Comparison of ENCODE assay signal across 11 cellular contexts in genomic region chr19:7421941-7422744, GRCh38.
DNase-seq lines count a peak whose midpoint lies in the region; ATAC-seq and TF ChIP-seq lines count a peak whose summit lies in the region.
"Had no signal": no experiment of that assay in that cellular context is flagged by ENCODE, and none has a peak within 500 bp of the region (broad histone marks: within the 10 kb centered on the region; RNA-seq: fewer than 3 reads in every experiment).

No MANE protein-coding gene starts in this region.

- no peak overlapping the region for H3K14ac ChIP-seq in trophoblast cell (ENCODE audit: low read length)

- H3K9ac ChIP-seq in HCT116 (ENCODE audit: low read length) (peak overlapping the region; percentile 52), mammary epithelial cell (ENCODE audit: insufficient read depth, low read length) (no peak overlapping the region), trophoblast cell (ENCODE audit: low read length) (no peak overlapping the region)

- H3K18ac ChIP-seq in trophoblast cell (ENCODE audit: low read length) = peak overlapping the region; percentile 10

- 81% methylated on average over 10 of the region's 17 CpGs for WGBS in mammary epithelial cell (ENCODE audit: low coverage, missing lambda C conversion rate)
- WGBS in trophoblast cell (ENCODE audit: extremely low coverage, insufficient coverage, insufficient read length) = no CpG with 5 or more reads among the region's 17 CpGs

- intact Hi-C loops in Caco-2 (cut with micrococcal nuclease; ENCODE audit: unreplicated experiment) = no loop called here
- intact Hi-C loops in HCT116 (cut with micrococcal nuclease) = no loop called here
- intact Hi-C loops in mammary epithelial cell (cut with micrococcal nuclease) = no loop called here
- intact Hi-C loops in left lung (cut with DNase I) = no loop called here

- H3K36me3 ChIP-seq in Caco-2 (ENCODE audit: control insufficient read depth, insufficient read depth, low read length) (no peaks in the 10 kb centered on the region), HCT116 (ENCODE audit: control insufficient read depth in 1 of 2, insufficient read depth in 2 of 2, low read length in 2 of 2) (peaks cover 0 to 3% of the 10 kb centered on the region in 2 experiments; a peak in 1 of 4 replicates), mammary epithelial cell (ENCODE audit: insufficient read depth, low read length) (no peaks in the 10 kb centered on the region), trophoblast cell (ENCODE audit: control insufficient read depth in 1 of 2, insufficient read depth in 2 of 2, low read length in 2 of 2) (peaks cover 6 to 12% of the 10 kb centered on the region in 2 experiments), left lung (peaks cover 0 to 33% of the 10 kb centered on the region in 2 donors)
- H3K36me3 ChIP-seq: thyroid gland had no signal

- TF ChIP-seq CTCF in Caco-2 (IDR thresholded peaks at IDR 0.05; ENCODE audit: insufficient read depth in 1 of 2, low read depth in 1 of 2, low read length in 1 of 2, severe bottlenecking in 1 of 2, unreplicated experiment in 1 of 2) (no peak), HCT116 (IDR thresholded peaks at IDR 0.05 in 2 of 3, conservative IDR thresholded peaks at IDR 0.05 in 1 of 3; ENCODE audit: borderline replicate concordance in 1 of 3, insufficient read depth in 1 of 3, low read depth in 2 of 3, low read length in 2 of 3) (no peak), mammary epithelial cell (conservative IDR thresholded peaks at IDR 0.05 in 1 of 2, IDR thresholded peaks at IDR 0.05 in 1 of 2; ENCODE audit: extremely low read depth in 1 of 2, insufficient read depth in 1 of 2, low read depth in 1 of 2, low read length in 2 of 2) (no peak), left lung (IDR thresholded peaks at IDR 0.05) (no peak)

- H2AFZ ChIP-seq in HCT116 (ENCODE audit: low read depth, low read length, poor library complexity, severe bottlenecking) (no peak overlapping the region), mammary epithelial cell (ENCODE audit: low read depth, low read length) (no peak overlapping the region), trophoblast cell (ENCODE audit: insufficient read depth, low read length, poor library complexity) (no peak overlapping the region)

- H3K4me3 Mint-ChIP-seq in Caco-2 (ENCODE audit: unreplicated experiment) = peak overlapping the region; percentile 4

- H3K9me2 ChIP-seq in HCT116 (ENCODE audit: insufficient read depth) = no peaks in the 10 kb centered on the region

- H3K79me1 ChIP-seq in trophoblast cell (ENCODE audit: low read length) = peaks cover 20% of the 10 kb centered on the region

- no peak overlapping the region for H2BK5ac ChIP-seq in trophoblast cell (ENCODE audit: low read depth, low read length, poor library complexity)

- ATAC-seq in HCT116 = peak; percentile 79
- ATAC-seq in left lung = no peak

- H3K79me2 ChIP-seq in HCT116 (ENCODE audit: insufficient read depth, low read length) (peaks cover 44% of the 10 kb centered on the region), mammary epithelial cell (ENCODE audit: insufficient read depth, low read length) (peaks cover 35% of the 10 kb centered on the region), trophoblast cell (ENCODE audit: control insufficient read depth, insufficient read depth, low read length, poor library complexity) (peaks cover 7% of the 10 kb centered on the region)

- peaks cover 51% of the 10 kb centered on the region for H3K4me1 ChIP-seq in Caco-2
- peaks cover 65 to 75% of the 10 kb centered on the region in 2 experiments for H3K4me1 ChIP-seq in HCT116 (ENCODE audit: control insufficient read depth in 1 of 2, insufficient read depth in 2 of 2, low read length in 2 of 2)
- peaks cover 17% of the 10 kb centered on the region for H3K4me1 ChIP-seq in mammary epithelial cell (ENCODE audit: insufficient read depth, low read length)
- peaks cover 33 to 44% of the 10 kb centered on the region in 2 experiments for H3K4me1 ChIP-seq in trophoblast cell (ENCODE audit: control insufficient read depth in 1 of 2, insufficient read depth in 2 of 2, low read length in 2 of 2)
- peaks cover 3 to 7% of the 10 kb centered on the region in 2 donors for H3K4me1 ChIP-seq in left lung

- no peaks in the 10 kb centered on the region for H3K9me3 Mint-ChIP-seq in Caco-2 (ENCODE audit: unreplicated experiment)

- H3K27me3 ChIP-seq in Caco-2 (replicated peaks; ENCODE audit: control insufficient read depth, insufficient read depth, low read length) (no peaks in the 10 kb centered on the region), HCT116 (ENCODE audit: insufficient read depth, low read length) (no peaks in the 10 kb centered on the region), mammary epithelial cell (ENCODE audit: insufficient read depth, low read length) (no peaks in the 10 kb centered on the region), trophoblast cell (ENCODE audit: insufficient read depth, low read length) (no peaks in the 10 kb centered on the region), left lung (no peaks in the 10 kb centered on the region)
- H3K27me3 ChIP-seq: thyroid gland had no signal

- H3K4ac ChIP-seq in trophoblast cell (ENCODE audit: low read depth, low read length) = no peak overlapping the region

- H3K27ac ChIP-seq in HCT116 (ENCODE audit: low read depth, low read length) (peak overlapping the region; percentile 95), mammary epithelial cell (ENCODE audit: insufficient read depth, low read depth, low read length) (no peak overlapping the region), trophoblast cell (ENCODE audit: low read depth, low read length) (peak overlapping the region; percentile 25), left lung (no peak overlapping the region)
- H3K27ac ChIP-seq: thyroid gland had no signal

- H2BK120ac ChIP-seq in trophoblast cell (ENCODE audit: insufficient read depth, low read length, poor library complexity) = no peak overlapping the region

- H3K23ac ChIP-seq in trophoblast cell (ENCODE audit: low read length) = no peak overlapping the region

- H3K27ac Mint-ChIP-seq in Caco-2 (ENCODE audit: unreplicated experiment) = peak overlapping the region; percentile 82

- no TSS peak for BruUV-seq in Caco-2 (replicated peaks; lab: Mats Ljungman, UMichigan)
- no TSS peak for BruUV-seq in HCT116 (replicated peaks; lab: Mats Ljungman, UMichigan)
- no TSS peak for BruUV-seq in mammary epithelial cell (replicated peaks; lab: Mats Ljungman, UMichigan)

- no peaks in the 10 kb centered on the region for H3K9me3 ChIP-seq in Caco-2
- H3K9me3 ChIP-seq in HCT116 (ENCODE audit: control insufficient read depth in 1 of 2, insufficient read depth in 1 of 2, low read depth in 1 of 2, low read length in 2 of 2) = no peaks in the 10 kb centered on the region
- no peaks in the 10 kb centered on the region for H3K9me3 ChIP-seq in mammary epithelial cell (replicated peaks; ENCODE audit: insufficient read depth, low read length)
- H3K9me3 ChIP-seq in trophoblast cell (ENCODE audit: insufficient read depth, low read depth, low read length) = no peaks in the 10 kb centered on the region
- no peaks in the 10 kb centered on the region for H3K9me3 ChIP-seq in left lung
- H3K9me3 ChIP-seq: thyroid gland had no signal

- H3K4me1 Mint-ChIP-seq in Caco-2 (ENCODE audit: low read depth, unreplicated experiment) = peaks cover 24% of the 10 kb centered on the region

- dilution Hi-C loops in mammary epithelial cell (cut with HindIII; ENCODE audit: low sequenced_read_pairs) = no loop called here

- CTCF ChIA-PET in Caco-2 (lab: Charles Lee) (no interaction called here), HCT116 (lab: Charles Lee) (no interaction called here), mammary epithelial cell (lab: Charles Lee; ENCODE audit: low non-redundant PET) (no interaction called here)

- H2BK12ac ChIP-seq in trophoblast cell (ENCODE audit: low read length) = no peak overlapping the region

- no peak for TF ChIP-seq RAD21 in HCT116 (IDR thresholded peaks at IDR 0.05; ENCODE audit: low read depth)

- TF ChIP-seq POLR2A in HCT116 (IDR thresholded peaks at IDR 0.05; ENCODE audit: borderline replicate concordance, extremely low read depth, insufficient read depth, insufficient read length) = no peak

- peak overlapping the region; percentile 22 for H4K91ac ChIP-seq in trophoblast cell (ENCODE audit: low read depth, low read length)

- no peak overlapping the region for H2AK5ac ChIP-seq in trophoblast cell (ENCODE audit: low read length)

- no peaks in the 10 kb centered on the region for H3K27me3 Mint-ChIP-seq in Caco-2 (ENCODE audit: insufficient read depth, unreplicated experiment)

- H3K4me3 ChIP-seq in Caco-2 (ENCODE audit: low read depth, low read length) = no peak overlapping the region
- H3K4me3 ChIP-seq in HCT116 (replicated peaks in 1 of 2; ENCODE audit: low read depth in 1 of 2, low read length in 2 of 2) = peak overlapping the region in 1 of 2 experiments; percentile 43; a peak in 2 of 4 replicates
- H3K4me3 ChIP-seq in mammary epithelial cell (replicated peaks in 1 of 3; ENCODE audit: insufficient read depth in 1 of 3, low read depth in 2 of 3, low read length in 3 of 3) = no peak overlapping the region
- no peak overlapping the region for H3K4me3 ChIP-seq in trophoblast cell (ENCODE audit: low read depth, low read length)
- no peak overlapping the region for H3K4me3 ChIP-seq in left lung
- H3K4me3 ChIP-seq: thyroid gland had no signal

- H4K8ac ChIP-seq in trophoblast cell (ENCODE audit: low read depth, low read length) = no peak overlapping the region

- RAD21 ChIA-PET in HCT116 (lab: Charles Lee; ENCODE audit: low non-redundant PET in 1 of 2, low total read pairs in 2 of 2, uncharacterized antibody in 2 of 2, unreplicated experiment in 2 of 2) = interaction anchor here in 1 of 2 experiments (0.6 kb wide), 2 partner anchors 133 to 320 kb away, joined by 4 to 5 read pairs; no protein-coding TSS in a partner anchor

- in situ Hi-C loops in mammary epithelial cell (cut with MboI; ENCODE audit: low sequenced_read_pairs in 2 of 2) = no loop called here

- H3K36me3 Mint-ChIP-seq in Caco-2 (ENCODE audit: insufficient read depth, unreplicated experiment) = peaks cover 30% of the 10 kb centered on the region

- H4K12ac ChIP-seq in trophoblast cell (ENCODE audit: low read depth, low read length) = no peak overlapping the region

- H3K4me2 ChIP-seq in HCT116 (ENCODE audit: low read length) = peak overlapping the region; percentile 89
- no peak overlapping the region for H3K4me2 ChIP-seq in mammary epithelial cell (ENCODE audit: insufficient read depth, low read depth, low read length)
- H3K4me2 ChIP-seq in trophoblast cell (ENCODE audit: low read length) = no peak overlapping the region

- POLR2A ChIA-PET in Caco-2 (lab: Charles Lee) = no interaction called here
- POLR2A ChIA-PET in HCT116 (lab: Charles Lee) = interaction anchor here (0.6 kb wide), 1 partner anchor 232 kb away, joined by 3 read pairs; no protein-coding TSS in a partner anchor

- DNase-seq in Caco-2 = no peak
- DNase-seq in HCT116 (ENCODE audit: low read depth, low spot score) = peak; percentile 69
- DNase-seq in mammary epithelial cell = peak; percentile 19
- peak; percentile 84 to 85 for DNase-seq in trophoblast cell
- DNase-seq in NCI-H510A (lab: John Stamatoyannopoulos, UW) = no peak
- no peak for DNase-seq in left lung
- DNase-seq in 8988T = no peak
- DNase-seq: activated CD4-positive, alpha-beta T cell treated with anti-CD3 and anti-CD28 coated beads, Interleukin-2, amount 50 U/mL, for 48 hours; SIG-M5; T1000; thyroid gland had no signal

- no peaks in the 10 kb centered on the region for H4K20me1 ChIP-seq in HCT116 (ENCODE audit: insufficient read depth)
- no peaks in the 10 kb centered on the region for H4K20me1 ChIP-seq in mammary epithelial cell (ENCODE audit: insufficient read depth, low read length)

Comparison
In these comparisons a context has a peak if more than half of its experiments do, and no peak if none do; other contexts are left out.
1. DNase-seq: peak in HCT116 (single experiment), mammary epithelial cell (single experiment) and trophoblast cell (2 of 2); none in Caco-2 (0 of 2), NCI-H510A (single experiment), left lung (0 of 2) and 8988T (single experiment).
2. H3K27ac ChIP-seq: peak in HCT116 (single experiment) and trophoblast cell (single experiment); none in mammary epithelial cell (single experiment) and left lung (0 of 2).